8 cellular contexts compared by ENCODE assay signal in genomic region chr3:16849240-16849639, GRCh38. TPM values are rescaled to one million over a fixed set of nuclear protein-coding genes. Genes with fewer than 3 reads are reported as not detected.
DNase-seq lines count a peak whose midpoint lies in the region; ATAC-seq lines count a peak whose summit lies in the region.

No MANE protein-coding gene starts in this region.

- H3K36me3 Mint-ChIP-seq in activated T-cell treated with anti-CD3 and anti-CD28 coated beads, Interleukin-2, amount 50 U/mL, for 72 hours (ENCODE audit: insufficient read depth in 2 of 2), result no peaks in the 10 kb centered on the region

- H3K27me3 ChIP-seq in skeletal muscle tissue (ENCODE audit: control insufficient read depth in 3 of 3, insufficient read depth in 3 of 3, low read length in 3 of 3), result no peaks in the 10 kb centered on the region

- H3K9me3 Mint-ChIP-seq in activated T-cell treated with anti-CD3 and anti-CD28 coated beads, Interleukin-2, amount 50 U/mL, for 72 hours, result no peaks in the 10 kb centered on the region

- peaks cover 18 to 37% (median 28%) of the 10 kb centered on the region in 3 donors for H3K4me1 ChIP-seq in skeletal muscle tissue (ENCODE audit: control insufficient read depth in 3 of 3, insufficient read depth in 3 of 3, low read length in 3 of 3)

- peak overlapping the region; percentile 72 to 77 for H3K4me3 Mint-ChIP-seq in activated T-cell treated with anti-CD3 and anti-CD28 coated beads, Interleukin-2, amount 50 U/mL, for 72 hours

- H3K27ac ChIP-seq in skeletal muscle tissue (ENCODE audit: low read depth, low read length), result peak overlapping the region; percentile 76

- peak overlapping the region in 1 of 3 donors; percentile 23 for H3K4me3 ChIP-seq in skeletal muscle tissue (ENCODE audit: low read length in 3 of 3)

- no peaks in the 10 kb centered on the region for H3K27me3 Mint-ChIP-seq in activated T-cell treated with anti-CD3 and anti-CD28 coated beads, Interleukin-2, amount 50 U/mL, for 72 hours (ENCODE audit: low read depth)

- no peak overlapping the region for H3K9ac ChIP-seq in skeletal muscle tissue (ENCODE audit: low read depth in 1 of 3, low read length in 3 of 3)

- DNase-seq in NCI-H2227 treated with DMSO at 0.1 percent for 48 hours (lab: John Stamatoyannopoulos, UW) (peak; percentile 59), germinal center (ENCODE audit: low spot score) (peak; percentile 41), cerebellum (ENCODE audit: low spot score) (no peak)
- peak; percentile 65 to 69 for DNase-seq in activated T-cell treated with anti-CD3 and anti-CD28 coated beads, Interleukin-2, amount 50 U/mL, for 72 hours
- DNase-seq in NK-92 treated with Interleukin-12 subunit alpha and Interleukin-12 subunit beta, amount 100 ng/mL, for 24 hours (lab: John Stamatoyannopoulos, UW), result no peak

- H3K36me3 ChIP-seq in skeletal muscle tissue (ENCODE audit: control insufficient read depth in 3 of 3, insufficient read depth in 3 of 3, low read length in 3 of 3), result peaks cover 0 to 7% (median 5%) of the 10 kb centered on the region in 3 donors

- H3K27ac Mint-ChIP-seq in activated T-cell treated with anti-CD3 and anti-CD28 coated beads, Interleukin-2, amount 50 U/mL, for 72 hours, result no peak overlapping the region

- H3K4me1 Mint-ChIP-seq in activated T-cell treated with anti-CD3 and anti-CD28 coated beads, Interleukin-2, amount 50 U/mL, for 72 hours (ENCODE audit: low read depth), result peaks cover 39% of the 10 kb centered on the region

- peak; percentile 93 for ATAC-seq in GM18511 (IDR thresholded peaks at IDR 0.05; ENCODE audit: unreplicated experiment)
- ATAC-seq in HG02852 (IDR thresholded peaks at IDR 0.05; ENCODE audit: unreplicated experiment), result peak; percentile 82
- peak; percentile 45 to 47 for ATAC-seq in activated T-cell treated with anti-CD3 and anti-CD28 coated beads, Interleukin-2, amount 50 U/mL, for 72 hours (replicated peaks in 1 of 2)

- H3K9me3 ChIP-seq in skeletal muscle tissue (ENCODE audit: control insufficient read depth in 3 of 3, low read length in 3 of 3), result no peaks in the 10 kb centered on the region

RNA-seq across cellular contexts. Expression of gene PLCL2, which starts 35.5 kb away (rescaled TPM):
- 10 to 100 TPM; 22.9 to 24.7 TPM for total RNA-seq in activated T-cell treated with anti-CD3 and anti-CD28 coated beads, Interleukin-2, amount 50 U/mL, for 72 hours
- total RNA-seq in skeletal muscle tissue (83.5 TPM), cerebellum (54.8 TPM)

Comparison
In these comparisons a context has a peak if more than half of its experiments do, and no peak if none do; other contexts are left out.
1. DNase-seq: peak in NCI-H2227 treated with DMSO at 0.1 percent for 48 hours (single experiment), activated T-cell treated with anti-CD3 and anti-CD28 coated beads, Interleukin-2, amount 50 U/mL, for 72 hours (2 of 2) and germinal center (single experiment); none in cerebellum (single experiment) and NK-92 treated with Interleukin-12 subunit alpha and Interleukin-12 subunit beta, amount 100 ng/mL, for 24 hours (single experiment).
2. Peak in every context shown above with its lines, with median percentiles within 50 percentile points of each other: ATAC-seq.